ENCODE assay signal across 18 cellular contexts in the genomic region with DNA sequence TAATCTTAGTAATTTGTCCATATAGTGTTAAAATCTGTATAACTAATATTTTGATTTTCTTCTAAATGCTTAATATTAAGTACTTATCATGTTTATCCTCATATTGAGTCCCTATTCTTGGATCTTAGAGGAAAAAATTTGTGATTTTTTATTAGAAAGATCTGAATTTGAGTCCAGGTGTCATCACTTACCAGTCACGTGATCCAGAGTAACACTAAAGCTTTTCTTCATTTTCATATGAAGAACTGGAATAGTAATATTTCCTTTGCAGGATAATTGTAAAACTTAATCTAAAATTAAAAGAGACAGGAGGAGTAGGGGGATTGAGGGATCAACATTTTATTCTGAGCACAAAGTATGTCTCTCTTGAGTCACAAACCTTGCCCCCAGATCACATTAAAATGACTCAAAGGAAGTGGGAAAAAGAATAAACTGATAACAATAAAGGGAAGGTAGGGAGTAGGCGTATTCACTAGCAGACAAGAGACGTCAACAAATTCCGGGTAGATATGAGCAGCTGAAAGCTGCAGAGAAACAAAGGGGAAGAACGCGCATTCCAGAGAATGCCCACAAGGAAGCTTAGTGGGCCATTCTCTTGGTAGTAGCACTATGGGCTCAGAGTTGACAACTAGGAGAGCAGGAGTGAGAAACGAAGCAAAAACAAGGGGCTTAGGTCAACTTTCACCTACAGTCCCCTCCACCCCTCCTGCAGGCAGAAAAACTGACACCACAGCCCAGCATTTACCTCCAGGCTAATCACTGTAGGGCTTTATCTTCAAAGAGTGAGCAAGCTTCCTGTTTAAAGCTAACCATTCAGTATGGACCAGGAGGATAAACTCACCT.
DNase-seq lines count a peak whose midpoint lies in the region; ATAC-seq, FAIRE-seq and TF ChIP-seq lines count a peak whose summit lies in the region.
"Had no signal": no experiment of that assay in that cellular context is flagged by ENCODE, and none has a peak within 500 bp of the region (broad histone marks: within the 10 kb centered on the region; RNA-seq: fewer than 3 reads in every experiment).

No MANE protein-coding gene starts in this region.

- 8% methylated on average over 7 of the region's 7 CpGs for WGBS in K562 (ENCODE audit: insufficient coverage, low coverage, missing lambda C conversion rate)

- H3K27me3 ChIP-seq in ACC112 (ENCODE audit: insufficient read depth, low read length) = no peaks in the 10 kb centered on the region
- no peaks in the 10 kb centered on the region for H3K27me3 ChIP-seq in NT2/D1 (ENCODE audit: insufficient read depth, insufficient read length)
- H3K27me3 ChIP-seq in K562 (ENCODE audit: control insufficient read depth in 2 of 2, insufficient read depth in 2 of 2, low read length in 2 of 2) = no peaks in the 10 kb centered on the region
- no peaks in the 10 kb centered on the region for H3K27me3 ChIP-seq in A673 (replicated peaks; ENCODE audit: insufficient read depth, low read depth, low read length, poor library complexity)
- H3K27me3 ChIP-seq: body of pancreas, gastroesophageal sphincter had no signal

- CTCF ChIA-PET in K562 (lab: Yijun Ruan, JAX; ENCODE audit: low intra/inter-chr PET ratio) (no interaction called here), A673 (lab: Charles Lee) (no interaction called here)

- H3K9ac ChIP-seq in NT2/D1 (ENCODE audit: insufficient read length, low read depth) = no peak overlapping the region
- no peak overlapping the region for H3K9ac ChIP-seq in K562 (ENCODE audit: insufficient read depth in 1 of 2, low read depth in 2 of 2, low read length in 2 of 2)

- H3K9me1 ChIP-seq in K562 (ENCODE audit: control insufficient read depth, insufficient read depth, low read length) = no peaks in the 10 kb centered on the region

- H3K4me1 ChIP-seq in ACC112 (ENCODE audit: control insufficient read depth, insufficient read depth, low read length, unreplicated experiment) (no peaks in the 10 kb centered on the region), NT2/D1 (ENCODE audit: insufficient read depth, insufficient read length) (no peaks in the 10 kb centered on the region), K562 (replicated peaks in 1 of 2; ENCODE audit: control insufficient read depth in 2 of 2, insufficient read depth in 2 of 2, low read length in 2 of 2) (no peaks in the 10 kb centered on the region), A673 (ENCODE audit: insufficient read depth, low read length, poor library complexity, severe bottlenecking) (no peaks in the 10 kb centered on the region)
- H3K4me1 ChIP-seq: body of pancreas, gastroesophageal sphincter had no signal

- POLR2A ChIA-PET in K562 (lab: Yijun Ruan, JAX) (no interaction called here), A673 (lab: Charles Lee; ENCODE audit: low non-redundant PET) (no interaction called here)

- FAIRE-seq in K562 (lab: Jason Lieb, UNC) = no peak

- no peak for TF ChIP-seq EP300 in K562 (IDR thresholded peaks at IDR 0.05; ENCODE audit: low read length)

- H3K79me2 ChIP-seq in ACC112 (ENCODE audit: control insufficient read depth, insufficient read depth, low read length, unreplicated experiment) = no peaks in the 10 kb centered on the region
- no peaks in the 10 kb centered on the region for H3K79me2 ChIP-seq in K562 (ENCODE audit: control insufficient read depth, insufficient read depth, low read length)

- ATAC-seq in K562 = no peak
- no peak for ATAC-seq in HG02973 (IDR thresholded peaks at IDR 0.05; ENCODE audit: unreplicated experiment)
- ATAC-seq in HG03469 (IDR thresholded peaks at IDR 0.05; ENCODE audit: unreplicated experiment) = no peak
- ATAC-seq: activated T-helper 17 cell treated with anti-CD3 and anti-CD28 coated beads, Interleukin-2, amount 50 U/mL, for 72 hours; body of pancreas; gastroesophageal sphincter; naive thymus-derived CD8-positive, alpha-beta T cell had no signal

- BruUV-seq in K562 (replicated peaks; lab: Mats Ljungman, UMichigan) = no TSS peak
- no TSS peak for BruUV-seq in A673 (replicated peaks; lab: Mats Ljungman, UMichigan)

- no peak for TF ChIP-seq RAD21 in K562 (CRISPR knock-in tag; conservative IDR thresholded peaks at IDR 0.05 in 1 of 2, IDR thresholded peaks at IDR 0.05 in 1 of 2)

- H3K4me3 ChIP-seq in ACC112 (ENCODE audit: low read depth, low read length) (no peak overlapping the region), NT2/D1 (ENCODE audit: insufficient read length, low read depth) (no peak overlapping the region), K562 (no peak overlapping the region), A673 (ENCODE audit: low read depth, low read length, poor library complexity, severe bottlenecking) (no peak overlapping the region)
- H3K4me3 ChIP-seq: body of pancreas, gastroesophageal sphincter had no signal

- DNase-seq in NT2/D1 (ENCODE audit: low read depth, low spot score) = peak; percentile 32
- no peak for DNase-seq in K562 (ENCODE audit: extremely low read depth in 1 of 4, low spot score in 3 of 4)
- DNase-seq in lung microvascular endothelial cell (ENCODE audit: low read depth in 2 of 2) = peak; percentile 25 to 80
- DNase-seq in DMS114 treated with DMSO at 0.1 percent for 48 hours (lab: John Stamatoyannopoulos, UW; ENCODE audit: unreplicated experiment) = no peak
- DNase-seq in A673 (ENCODE audit: low spot score) = no peak
- DNase-seq: 8988T; activated CD4-positive, alpha-beta T cell treated with anti-CD3 and anti-CD28 coated beads, Interleukin-2, amount 50 U/mL, for 4 hours; body of pancreas; effector CD8-positive, alpha-beta T cell; H7; MV-4-11; naive thymus-derived CD8-positive, alpha-beta T cell; T-helper 2 cell had no signal

- no peak overlapping the region for H3K4me2 ChIP-seq in K562 (ENCODE audit: insufficient read depth, low read length)

- intact Hi-C loops in K562 (cut with micrococcal nuclease) = no loop called here
- intact Hi-C loops in A673 (cut with micrococcal nuclease; ENCODE audit: unreplicated experiment) = no loop called here

- in situ Hi-C loops in K562 (cut with MboI) = no loop called here

- TF ChIP-seq CTCF in K562 (IDR thresholded peaks at IDR 0.05 in 2 of 3, conservative IDR thresholded peaks at IDR 0.05 in 1 of 3; ENCODE audit: insufficient read depth in 2 of 3, low read depth in 1 of 3, low read length in 3 of 3) = no peak
- no peak for TF ChIP-seq CTCF in A673 (conservative IDR thresholded peaks at IDR 0.05; ENCODE audit: low read depth, low read length)

- no peak overlapping the region for H3K27ac ChIP-seq in ACC112 (ENCODE audit: low read depth, low read length)
- H3K27ac ChIP-seq in K562 (ENCODE audit: extremely low read depth, low read depth, low read length) = no peak overlapping the region
- H3K27ac ChIP-seq in A673 (ENCODE audit: low read depth, low read length, poor library complexity, severe bottlenecking) = no peak overlapping the region
- H3K27ac ChIP-seq: body of pancreas, gastroesophageal sphincter had no signal

- H2AFZ ChIP-seq in ACC112 (ENCODE audit: low read length, unreplicated experiment) (peak overlapping the region; percentile 31), K562 (ENCODE audit: low read depth, low read length) (no peak overlapping the region)

- H3K36me3 ChIP-seq in ACC112 (ENCODE audit: insufficient read depth, low read length) (no peaks in the 10 kb centered on the region), NT2/D1 (ENCODE audit: insufficient read depth, insufficient read length, low read length) (no peaks in the 10 kb centered on the region), K562 (ENCODE audit: control insufficient read depth, insufficient read depth, low read length) (no peaks in the 10 kb centered on the region), A673 (ENCODE audit: insufficient read depth, low read length, poor library complexity, severe bottlenecking) (no peaks in the 10 kb centered on the region)
- H3K36me3 ChIP-seq: gastroesophageal sphincter had no signal

- H4K20me1 ChIP-seq in K562 (replicated peaks; ENCODE audit: control insufficient read depth, insufficient read depth, low read length) = no peaks in the 10 kb centered on the region

- H3K9me3 ChIP-seq in NT2/D1 (ENCODE audit: insufficient read depth, low read length) (0 out of 2 replicates have a peak, but pooled peaks cover 5% of the 10 kb centered on the region), K562 (replicated peaks; ENCODE audit: control insufficient read depth, insufficient read depth, low read depth, low read length) (no peaks in the 10 kb centered on the region), A673 (ENCODE audit: low read depth, low read length, poor library complexity, severe bottlenecking) (no peaks in the 10 kb centered on the region)
- H3K9me3 ChIP-seq: body of pancreas, gastroesophageal sphincter had no signal

- no peak for TF ChIP-seq POLR2A in K562 (conservative IDR thresholded peaks at IDR 0.05)

TF ChIP-seq in K562, 482 proteins besides CTCF, POLR2A, EP300 and RAD21:
- TF ChIP-seq HMBOX1 (IDR thresholded peaks at IDR 0.05) (no peak), TFE3 (CRISPR knock-in tag; IDR thresholded peaks at IDR 0.05) (peak; percentile 92)

Comparison
In these comparisons a context has a peak if more than half of its experiments do, and no peak if none do; other contexts are left out.
1. DNase-seq: peak in NT2/D1 (single experiment) and lung microvascular endothelial cell (2 of 2); none in K562 (0 of 4), DMS114 treated with DMSO at 0.1 percent for 48 hours (single experiment) and A673 (single experiment).